ENCODE assay signal across 17 cellular contexts in the genomic region with DNA sequence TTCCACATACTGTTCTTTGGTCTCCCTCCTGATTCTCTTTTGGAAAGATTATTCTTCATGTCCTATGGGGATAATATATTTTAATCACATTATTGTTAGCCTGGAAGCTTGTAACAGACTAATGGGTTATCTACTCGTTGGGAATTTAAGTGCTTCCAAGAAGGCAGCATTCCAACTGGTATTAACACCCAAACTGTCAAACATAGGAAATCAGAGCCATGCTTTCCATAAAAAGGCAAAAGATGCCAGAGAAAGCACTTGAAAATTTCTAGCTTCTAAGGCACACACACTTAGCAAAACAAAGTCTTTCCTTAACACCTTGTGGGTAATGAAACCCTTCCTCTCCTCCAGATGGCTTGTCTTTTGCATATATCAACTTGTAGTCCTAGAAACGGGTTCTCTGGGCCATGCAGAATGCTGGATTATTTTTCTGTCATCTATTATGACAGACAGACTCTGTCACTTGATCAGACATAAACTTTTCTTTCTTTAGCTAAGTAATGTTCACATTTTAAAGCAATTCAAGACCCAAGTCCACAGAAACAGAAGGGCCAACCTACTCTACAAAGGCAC. TPM values are rescaled to one million over a fixed set of nuclear protein-coding genes. Genes with fewer than 3 reads are reported as not detected.
DNase-seq lines count a peak whose midpoint lies in the region; ATAC-seq, FAIRE-seq and TF ChIP-seq lines count a peak whose summit lies in the region.
"Had no signal": no experiment of that assay in that cellular context is flagged by ENCODE, and none has a peak within 500 bp of the region (broad histone marks: within the 10 kb centered on the region; RNA-seq: fewer than 3 reads in every experiment).

No MANE protein-coding gene starts in this region.

- no peak for ATAC-seq in A549
- ATAC-seq in GM18517 (IDR thresholded peaks at IDR 0.05; ENCODE audit: unreplicated experiment): no peak
- no peak for ATAC-seq in left ventricle myocardium superior
- ATAC-seq: HCT116; heart right ventricle; pancreas; stimulated activated naive CD8-positive, alpha-beta T cell treated with anti-CD3 and anti-CD28 coated beads, Interleukin-15, amount 100 ng/mL, for 72 hours had no signal

- peaks cover 88% of the 10 kb centered on the region for H3F3A ChIP-seq in PC-9 (ENCODE audit: insufficient read depth, low read depth)

- peaks cover 93 to 96% of the 10 kb centered on the region in 2 donors for H3K4me1 Mint-ChIP-seq in immature natural killer cell

- POLR2A ChIA-PET in A549 (lab: Yijun Ruan, JAX): no interaction called here
- POLR2A ChIA-PET in PC-9 (lab: Charles Lee; ENCODE audit: unreplicated experiment): no interaction called here

- H3K4me2 ChIP-seq in A549 (peak overlapping the region; percentile 97), PC-9 (no peak overlapping the region)
- H3K4me2 ChIP-seq: smooth muscle cell had no signal

- TF ChIP-seq CTCF in A549 (IDR thresholded peaks at IDR 0.05) (no peak), PC-9 (conservative IDR thresholded peaks at IDR 0.05) (no peak)

- CTCF ChIA-PET in A549 (lab: Yijun Ruan, JAX): interaction anchor here (0.6 to 2.1 kb wide), 9 partner anchors 10 to 189 kb away, joined by 3 to 10 read pairs (median 3); no protein-coding TSS in a partner anchor
- CTCF ChIA-PET in PC-9 (lab: Charles Lee): no interaction called here

- H3K4me3 Mint-ChIP-seq in immature natural killer cell: peak overlapping the region in 4 of 5 donors; percentile 59 to 66 (median 62)
- H3K4me3 Mint-ChIP-seq: activated naive CD4-positive, alpha-beta T cell treated with anti-CD3 and anti-CD28 coated beads for 36 hours; stimulated activated naive CD8-positive, alpha-beta T cell treated with anti-CD3 and anti-CD28 coated beads, Interleukin-15, amount 100 ng/mL, for 72 hours had no signal

- peak overlapping the region; percentile 86 to 99 (median 92) for H3K27ac Mint-ChIP-seq in immature natural killer cell
- H3K27ac Mint-ChIP-seq: activated naive CD4-positive, alpha-beta T cell treated with anti-CD3 and anti-CD28 coated beads for 36 hours had no signal

- H3K79me2 ChIP-seq in PC-9 (ENCODE audit: low read depth): peaks cover 100% of the 10 kb centered on the region

- no peaks in the 10 kb centered on the region for H3K27me3 ChIP-seq in PC-9 (ENCODE audit: insufficient read depth, low read depth)
- H3K27me3 ChIP-seq: heart right ventricle, pancreas had no signal

- FAIRE-seq in A549 (lab: Jason Lieb, UNC): no peak
- peak; percentile 63 for FAIRE-seq in GM18507 (lab: Jason Lieb, UNC)
- FAIRE-seq: keratinocyte, pancreas had no signal

- no peaks in the 10 kb centered on the region for H3K9me3 Mint-ChIP-seq in immature natural killer cell
- H3K9me3 Mint-ChIP-seq: activated naive CD4-positive, alpha-beta T cell treated with anti-CD3 and anti-CD28 coated beads for 36 hours; stimulated activated naive CD8-positive, alpha-beta T cell treated with anti-CD3 and anti-CD28 coated beads, Interleukin-15, amount 100 ng/mL, for 72 hours had no signal

- no peaks in the 10 kb centered on the region for H3K9me2 ChIP-seq in PC-9 (ENCODE audit: insufficient read depth)

- H3K4me3 ChIP-seq in A549 (no peak overlapping the region), PC-9 (no peak overlapping the region)
- H3K4me3 ChIP-seq: heart right ventricle, pancreas, smooth muscle cell had no signal

- peaks cover 39% of the 10 kb centered on the region for H3K36me3 ChIP-seq in PC-9 (ENCODE audit: low read depth)
- H3K36me3 ChIP-seq: heart right ventricle, pancreas had no signal

- intact Hi-C loops in PC-9 (cut with micrococcal nuclease; ENCODE audit: unreplicated experiment): no loop called here
- intact Hi-C loops in left ventricle myocardium superior (cut with micrococcal nuclease): no loop called here

- H3K36me3 Mint-ChIP-seq in immature natural killer cell: no peaks in the 10 kb centered on the region

- DNase-seq in A549 (ENCODE audit: low read depth in 1 of 2, low spot score in 1 of 2) (no peak), GM18507 (ENCODE audit: extremely low spot score, insufficient read length, low read depth) (no peak), PC-9 (no peak), immature natural killer cell (no peak), SHP77 (lab: John Stamatoyannopoulos, UW) (no peak), left ventricle myocardium superior (no peak)
- no peak for DNase-seq in stimulated activated CD4-positive, alpha-beta T cell treated with anti-CD3 and anti-CD28 coated beads, Interleukin-2, amount 100 ng/mL, for 48 hours
- DNase-seq: activated naive CD4-positive, alpha-beta T cell treated with anti-CD3 and anti-CD28 coated beads for 36 hours; GDM1; heart right ventricle; NCI-H2107; pancreas; stimulated activated naive CD8-positive, alpha-beta T cell treated with anti-CD3 and anti-CD28 coated beads, Interleukin-15, amount 100 ng/mL, for 72 hours had no signal

- H3K9me3 ChIP-seq in A549 (no peaks in the 10 kb centered on the region), PC-9 (ENCODE audit: insufficient read depth, low read depth) (no peaks in the 10 kb centered on the region)
- H3K9me3 ChIP-seq: heart right ventricle, pancreas had no signal

- no peak for TF ChIP-seq POLR2A in A549 (IDR thresholded peaks at IDR 0.05; ENCODE audit: low read length)

- no peak overlapping the region for H2AFZ ChIP-seq in PC-9

- H4K20me1 ChIP-seq in PC-9 (ENCODE audit: insufficient read depth): peaks cover 40% of the 10 kb centered on the region

- no peak for TF ChIP-seq EP300 in A549 (IDR thresholded peaks at IDR 0.05)

- H3K27me3 Mint-ChIP-seq in immature natural killer cell (ENCODE audit: low read depth in 3 of 3): peaks cover 8 to 15% (median 11%) of the 10 kb centered on the region in 3 donors
- H3K27me3 Mint-ChIP-seq: stimulated activated naive CD8-positive, alpha-beta T cell treated with anti-CD3 and anti-CD28 coated beads, Interleukin-15, amount 100 ng/mL, for 72 hours had no signal

- no peak for TF ChIP-seq RAD21 in A549 (conservative IDR thresholded peaks at IDR 0.05 in 1 of 2, IDR thresholded peaks at IDR 0.05 in 1 of 2)

- peak overlapping the region; percentile 96 to 97; a peak in 5 of 6 replicates for H3K27ac ChIP-seq in A549
- peak overlapping the region; percentile 91 for H3K27ac ChIP-seq in PC-9
- H3K27ac ChIP-seq: heart right ventricle had no signal

- BruUV-seq in PC-9 (replicated peaks; lab: Mats Ljungman, UMichigan): no TSS peak

- peaks cover 94% of the 10 kb centered on the region for H3K4me1 ChIP-seq in A549
- peaks cover 79% of the 10 kb centered on the region for H3K4me1 ChIP-seq in PC-9 (replicated peaks; ENCODE audit: insufficient read depth)

- 70% methylated on average over 2 of the region's 2 CpGs for WGBS in A549 (ENCODE audit: missing lambda C conversion rate)

TF ChIP-seq in A549, 52 proteins besides CTCF, POLR2A, EP300 and RAD21:
- TF ChIP-seq ZSCAN20 (CRISPR knock-in tag; IDR thresholded peaks at IDR 0.05) (no peak), MAZ (IDR thresholded peaks at IDR 0.05; ENCODE audit: borderline replicate concordance, low read depth, low read length) (no peak), SMC3 (IDR thresholded peaks at IDR 0.05) (no peak), HOXA7 (CRISPR knock-in tag; IDR thresholded peaks at IDR 0.05) (no peak), KDM5A (IDR thresholded peaks at IDR 0.05) (no peak), NFE2L2 (conservative IDR thresholded peaks at IDR 0.05; ENCODE audit: low read length) (no peak), RNF2 (IDR thresholded peaks at IDR 0.05; ENCODE audit: borderline replicate concordance, low read depth) (no peak), RARB (CRISPR knock-in tag; IDR thresholded peaks at IDR 0.05) (no peak), CEBPB (IDR thresholded peaks at IDR 0.05) (no peak), BHLHE40 (IDR thresholded peaks at IDR 0.05; ENCODE audit: low read depth, low read length) (no peak), JUNB (IDR thresholded peaks at IDR 0.05) (no peak), SREBF2 (IDR thresholded peaks at IDR 0.05) (no peak), KDM1A (IDR thresholded peaks at IDR 0.05; ENCODE audit: low read depth) (no peak), EHF (CRISPR knock-in tag; IDR thresholded peaks at IDR 0.05) (no peak)
- TF ChIP-seq, protein P1, sequence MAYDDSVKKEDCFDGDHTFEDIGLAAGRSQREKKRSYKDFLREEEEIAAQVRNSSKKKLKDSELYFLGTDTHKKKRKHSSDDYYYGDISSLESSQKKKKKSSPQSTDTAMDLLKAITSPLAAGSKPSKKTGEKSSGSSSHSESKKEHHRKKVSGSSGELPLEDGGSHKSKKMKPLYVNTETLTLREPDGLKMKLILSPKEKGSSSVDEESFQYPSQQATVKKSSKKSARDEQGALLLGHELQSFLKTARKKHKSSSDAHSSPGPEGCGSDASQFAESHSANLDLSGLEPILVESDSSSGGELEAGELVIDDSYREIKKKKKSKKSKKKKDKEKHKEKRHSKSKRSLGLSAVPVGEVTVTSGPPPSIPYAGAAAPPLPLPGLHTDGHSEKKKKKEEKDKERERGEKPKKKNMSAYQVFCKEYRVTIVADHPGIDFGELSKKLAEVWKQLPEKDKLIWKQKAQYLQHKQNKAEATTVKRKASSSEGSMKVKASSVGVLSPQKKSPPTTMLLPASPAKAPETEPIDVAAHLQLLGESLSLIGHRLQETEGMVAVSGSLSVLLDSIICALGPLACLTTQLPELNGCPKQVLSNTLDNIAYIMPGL (CRISPR knock-in tag; IDR thresholded peaks at IDR 0.05; ENCODE audit: borderline replicate concordance): no peak
- TF ChIP-seq, protein P2, sequence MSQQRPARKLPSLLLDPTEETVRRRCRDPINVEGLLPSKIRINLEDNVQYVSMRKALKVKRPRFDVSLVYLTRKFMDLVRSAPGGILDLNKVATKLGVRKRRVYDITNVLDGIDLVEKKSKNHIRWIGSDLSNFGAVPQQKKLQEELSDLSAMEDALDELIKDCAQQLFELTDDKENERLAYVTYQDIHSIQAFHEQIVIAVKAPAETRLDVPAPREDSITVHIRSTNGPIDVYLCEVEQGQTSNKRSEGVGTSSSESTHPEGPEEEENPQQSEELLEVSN (IDR thresholded peaks at IDR 0.05; ENCODE audit: borderline replicate concordance, low read depth): no peak

RNA-seq across cellular contexts. Expression of a gene that starts 41.5 kb away (rescaled TPM):
- polyA plus RNA-seq in A549 (2011; rRNA removed) (82.8 and 88.7 TPM in 2 replicates), A549 (2017; fragmentation: RNase III; extraction: RNeasy Plus Mini Kit Qiagen cat#74134 plus additional on column Dnase treatment) (68.1 to 84.0 TPM (median 81.5 TPM) in 3 replicates), immature natural killer cell (1 to 10 TPM in 2 of 3 donors, under 1 TPM in 1; 0.35 to 3.2 (median 2.8) TPM)
- 39.0 and 48.5 TPM in 2 replicates for polyA plus RNA-seq in A549 (2012; cell fraction: cytosol; rRNA removed)
- 23.2 and 34.8 TPM in 2 replicates for polyA plus RNA-seq in A549 (2012; cell fraction: nucleus; rRNA removed)
- polyA minus RNA-seq in A549 (2011; rRNA and poly(A)+ RNA removed): 66.0 and 68.4 TPM in 2 replicates
- total RNA-seq in PC-9 (2021) (61.7 and 63.1 TPM in 2 replicates), left ventricle myocardium superior (37.2 TPM)
